ENCODE assay signal across 1 cellular context in the genomic region with DNA sequence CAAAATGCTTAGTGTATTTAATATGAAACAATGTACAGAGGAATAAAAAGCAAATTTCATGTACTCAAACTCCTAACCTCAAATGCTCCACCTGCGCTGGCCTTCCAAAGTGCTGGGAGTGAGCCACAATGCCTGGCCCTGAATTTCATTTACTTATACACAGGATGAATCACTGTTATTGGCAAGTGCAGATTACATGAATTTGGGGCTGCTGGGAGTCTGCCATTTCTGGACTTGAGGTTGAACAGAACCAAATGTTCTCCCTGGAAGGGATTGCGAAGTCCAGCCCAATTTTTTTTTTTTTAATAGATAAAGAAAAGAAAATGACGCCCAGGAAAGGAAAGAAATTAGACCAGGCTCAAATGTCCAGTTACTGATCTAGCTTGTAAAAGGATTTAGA.
TF ChIP-seq lines count a peak whose summit lies in the region.

No MANE protein-coding gene starts in this region.

TF ChIP-seq in IMR-90, 13 proteins besides CTCF, POLR2A, EP300 and RAD21:
- TF ChIP-seq, protein P1, sequence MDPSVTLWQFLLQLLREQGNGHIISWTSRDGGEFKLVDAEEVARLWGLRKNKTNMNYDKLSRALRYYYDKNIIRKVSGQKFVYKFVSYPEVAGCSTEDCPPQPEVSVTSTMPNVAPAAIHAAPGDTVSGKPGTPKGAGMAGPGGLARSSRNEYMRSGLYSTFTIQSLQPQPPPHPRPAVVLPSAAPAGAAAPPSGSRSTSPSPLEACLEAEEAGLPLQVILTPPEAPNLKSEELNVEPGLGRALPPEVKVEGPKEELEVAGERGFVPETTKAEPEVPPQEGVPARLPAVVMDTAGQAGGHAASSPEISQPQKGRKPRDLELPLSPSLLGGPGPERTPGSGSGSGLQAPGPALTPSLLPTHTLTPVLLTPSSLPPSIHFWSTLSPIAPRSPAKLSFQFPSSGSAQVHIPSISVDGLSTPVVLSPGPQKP (IDR thresholded peaks at IDR 0.05; ENCODE audit: borderline replicate concordance, low read depth, low read length) = no peak
- TF ChIP-seq RCOR1 (IDR thresholded peaks at IDR 0.05; ENCODE audit: insufficient replicate concordance, low read length) = no peak
- TF ChIP-seq CEBPB (IDR thresholded peaks at IDR 0.05; ENCODE audit: low read depth, low read length) = no peak
- TF ChIP-seq, protein P2, sequence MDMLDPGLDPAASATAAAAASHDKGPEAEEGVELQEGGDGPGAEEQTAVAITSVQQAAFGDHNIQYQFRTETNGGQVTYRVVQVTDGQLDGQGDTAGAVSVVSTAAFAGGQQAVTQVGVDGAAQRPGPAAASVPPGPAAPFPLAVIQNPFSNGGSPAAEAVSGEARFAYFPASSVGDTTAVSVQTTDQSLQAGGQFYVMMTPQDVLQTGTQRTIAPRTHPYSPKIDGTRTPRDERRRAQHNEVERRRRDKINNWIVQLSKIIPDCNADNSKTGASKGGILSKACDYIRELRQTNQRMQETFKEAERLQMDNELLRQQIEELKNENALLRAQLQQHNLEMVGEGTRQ (IDR thresholded peaks at IDR 0.05; ENCODE audit: low read depth, low read length) = no peak
- no peak for TF ChIP-seq CHD1 (IDR thresholded peaks at IDR 0.05; ENCODE audit: low read depth, low read length)
- TF ChIP-seq SMC3 (IDR thresholded peaks at IDR 0.05; ENCODE audit: low read depth, low read length) = no peak
